In the genomic region with DNA sequence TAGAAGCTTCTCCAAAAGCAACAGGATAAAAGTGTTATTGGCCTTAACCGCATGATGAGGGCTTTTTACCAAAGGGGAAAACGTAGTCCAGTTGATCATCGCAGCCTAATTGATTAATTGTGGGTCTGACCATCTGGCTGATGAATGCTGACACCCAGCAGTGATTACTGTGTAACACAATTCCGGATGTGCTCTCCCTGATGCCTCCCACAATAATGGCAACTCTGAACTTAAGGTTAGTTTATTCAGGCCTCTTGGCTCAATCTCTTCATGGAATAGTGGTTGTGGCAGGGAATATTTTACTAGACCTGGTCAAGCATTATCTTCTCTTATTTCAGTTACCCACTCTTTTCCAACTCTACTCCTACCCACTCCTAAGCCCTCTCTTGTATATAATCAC, we compare ENCODE assay signal across 17 cellular contexts.
DNase-seq lines count a peak whose midpoint lies in the region; ATAC-seq and TF ChIP-seq lines count a peak whose summit lies in the region.
"Had no signal": no experiment of that assay in that cellular context is flagged by ENCODE, and none has a peak within 500 bp of the region (broad histone marks: within the 10 kb centered on the region; RNA-seq: fewer than 3 reads in every experiment).

No MANE protein-coding gene starts in this region.

- H3K4me1 Mint-ChIP-seq in nephron, result peaks cover 45% of the 10 kb centered on the region
- no peaks in the 10 kb centered on the region for H3K4me1 Mint-ChIP-seq in T-helper 2 cell treated with Interferon-gamma antibody and Interleukin-4, amounts not matched to agents 5 μg/mL and 100 μg/mL, for 36 hours (ENCODE audit: low read depth)
- H3K4me1 Mint-ChIP-seq: activated CD8-positive, alpha-beta memory T cell treated with anti-CD3 and anti-CD28 coated beads, Interleukin-2, amount 10 ng/mL, durations not matched to agents 7 days and 5 days had no signal

- no peak for TF ChIP-seq EP300 in tibial nerve (IDR thresholded peaks at IDR 0.05)

- no peaks in the 10 kb centered on the region for H3K27me3 ChIP-seq in tibial nerve
- H3K27me3 ChIP-seq: BLaER1, left lung had no signal

- H3K4me1 ChIP-seq in tibial nerve, result peaks cover 0 to 66% (median 30%) of the 10 kb centered on the region in 4 donors
- H3K4me1 ChIP-seq: BLaER1 had no signal

- 59 to 66% methylated on average over 4 of the region's 4 CpGs for WGBS in tibial nerve, 2 donors

- H3K27ac Mint-ChIP-seq in nephron, result peak overlapping the region; percentile 49 to 93 (median 76)
- no peak overlapping the region for H3K27ac Mint-ChIP-seq in T-helper 2 cell treated with Interferon-gamma antibody and Interleukin-4, amounts not matched to agents 5 μg/mL and 100 μg/mL, for 36 hours
- H3K27ac Mint-ChIP-seq: activated CD8-positive, alpha-beta memory T cell treated with anti-CD3 and anti-CD28 coated beads, Interleukin-2, amount 10 ng/mL, durations not matched to agents 7 days and 5 days had no signal

- ATAC-seq in GM19397 (IDR thresholded peaks at IDR 0.05; ENCODE audit: unreplicated experiment), result no peak
- ATAC-seq: activated CD8-positive, alpha-beta memory T cell treated with anti-CD3 and anti-CD28 coated beads, Interleukin-2, amount 10 ng/mL, durations not matched to agents 7 days and 5 days; left lung; naive thymus-derived CD4-positive, alpha-beta T cell had no signal

- no peaks in the 10 kb centered on the region for H3K9me3 Mint-ChIP-seq in nephron
- no peaks in the 10 kb centered on the region for H3K9me3 Mint-ChIP-seq in T-helper 2 cell treated with Interferon-gamma antibody and Interleukin-4, amounts not matched to agents 5 μg/mL and 100 μg/mL, for 36 hours
- H3K9me3 Mint-ChIP-seq: brain; naive thymus-derived CD4-positive, alpha-beta T cell had no signal

- H3K4me3 Mint-ChIP-seq in nephron, result no peak overlapping the region
- no peak overlapping the region for H3K4me3 Mint-ChIP-seq in T-helper 2 cell treated with Interferon-gamma antibody and Interleukin-4, amounts not matched to agents 5 μg/mL and 100 μg/mL, for 36 hours
- H3K4me3 Mint-ChIP-seq: activated CD8-positive, alpha-beta memory T cell treated with anti-CD3 and anti-CD28 coated beads, Interleukin-2, amount 10 ng/mL, durations not matched to agents 7 days and 5 days; brain; naive thymus-derived CD4-positive, alpha-beta T cell had no signal

- no peaks in the 10 kb centered on the region for H3K27me3 Mint-ChIP-seq in nephron (ENCODE audit: low read depth)
- H3K27me3 Mint-ChIP-seq in T-helper 2 cell treated with Interferon-gamma antibody and Interleukin-4, amounts not matched to agents 5 μg/mL and 100 μg/mL, for 36 hours (ENCODE audit: low read depth), result no peaks in the 10 kb centered on the region
- H3K27me3 Mint-ChIP-seq: activated CD8-positive, alpha-beta memory T cell treated with anti-CD3 and anti-CD28 coated beads, Interleukin-2, amount 10 ng/mL, durations not matched to agents 7 days and 5 days; brain; naive thymus-derived CD4-positive, alpha-beta T cell had no signal

- peak overlapping the region; percentile 27 for H3K27ac ChIP-seq in caudate nucleus (ENCODE audit: low read depth, low read length)
- peak overlapping the region in 3 of 4 donors; percentile 49 to 94 (median 93) for H3K27ac ChIP-seq in tibial nerve
- H3K27ac ChIP-seq: BLaER1, KMS-11 had no signal

- no peak overlapping the region for H3K4me3 ChIP-seq in tibial nerve
- H3K4me3 ChIP-seq: BLaER1, left lung had no signal

- peak; percentile 36 for DNase-seq in NCI-H446 treated with DMSO at 0.1 percent for 48 hours (lab: John Stamatoyannopoulos, UW)
- DNase-seq in caudate nucleus (lab: John Stamatoyannopoulos, UW), result no peak
- DNase-seq in tibial nerve (ENCODE audit: low spot score in 2 of 2), result no peak
- DNase-seq in middle frontal gyrus (ENCODE audit: extremely low spot score, low spot score), result no peak
- DNase-seq in T-helper 2 cell treated with Interferon-gamma antibody and Interleukin-4, amounts not matched to agents 5 μg/mL and 100 μg/mL, for 36 hours (ENCODE audit: low spot score), result no peak
- DNase-seq: activated CD8-positive, alpha-beta memory T cell treated with anti-CD3 and anti-CD28 coated beads, Interleukin-2, amount 10 ng/mL, durations not matched to agents 7 days and 5 days; activated gamma-delta T cell treated with Interleukin-2 at 50 U/mL for 16 hours; GF-D8; left lung; naive thymus-derived CD4-positive, alpha-beta T cell; NCI-H1105 treated with DMSO at 0.1 percent for 48 hours; NCI-H2171 treated with DMSO at 0.1 percent for 48 hours had no signal

- H3K36me3 Mint-ChIP-seq in nephron (ENCODE audit: low read depth), result no peaks in the 10 kb centered on the region
- no peaks in the 10 kb centered on the region for H3K36me3 Mint-ChIP-seq in T-helper 2 cell treated with Interferon-gamma antibody and Interleukin-4, amounts not matched to agents 5 μg/mL and 100 μg/mL, for 36 hours (ENCODE audit: low read depth)
- H3K36me3 Mint-ChIP-seq: activated CD8-positive, alpha-beta memory T cell treated with anti-CD3 and anti-CD28 coated beads, Interleukin-2, amount 10 ng/mL, durations not matched to agents 7 days and 5 days; brain had no signal

- H3K36me3 ChIP-seq in tibial nerve, result no peaks in the 10 kb centered on the region
- H3K36me3 ChIP-seq: BLaER1, left lung had no signal

- no peak for TF ChIP-seq POLR2A in tibial nerve (IDR thresholded peaks at IDR 0.05)

- no peaks in the 10 kb centered on the region for H3K9me3 ChIP-seq in tibial nerve
- H3K9me3 ChIP-seq: BLaER1, left lung had no signal

- TF ChIP-seq CTCF in nephron (IDR thresholded peaks at IDR 0.05; ENCODE audit: unreplicated experiment in 3 of 3) (no peak), tibial nerve (IDR thresholded peaks at IDR 0.05) (no peak)
